27 cellular contexts compared by ENCODE assay signal in genomic region chr13:113808058-113808834, GRCh38. TPM values are rescaled to one million over a fixed set of nuclear protein-coding genes. Genes with fewer than 3 reads are reported as not detected.
"Had no signal": no experiment of that assay in that cellular context is flagged by ENCODE, and none has a peak within 500 bp of the region (broad histone marks: within the 10 kb centered on the region; RNA-seq: fewer than 3 reads in every experiment).

No MANE protein-coding gene starts in this region.

- H3K4me1 Mint-ChIP-seq: brain, WTC11 had no signal

- ATAC-seq: activated CD8-positive, alpha-beta T cell treated with anti-CD3 and anti-CD28 coated beads for 36 hours; activated T-cell treated with anti-CD3 and anti-CD28 coated beads, Interleukin-2, amount 50 U/mL, for 72 hours; Panc1; Right ventricle myocardium inferior; WTC11 had no signal

- H3K27me3 Mint-ChIP-seq: activated CD8-positive, alpha-beta T cell treated with anti-CD3 and anti-CD28 coated beads for 36 hours had no signal

- DNase-seq: activated CD4-positive, alpha-beta T cell treated with anti-CD3 and anti-CD28 coated beads, Interleukin-2, amount 50 U/mL, for 1 hour; activated CD4-positive, CD25-positive, alpha-beta regulatory T cell treated with anti-CD3 and anti-CD28 coated beads, Interleukin-2, amount 50 U/mL, for 72 hours; activated CD8-positive, alpha-beta memory T cell treated with anti-CD3 and anti-CD28 coated beads, Interleukin-2, amount 50 U/mL, for 4 hours; activated CD8-positive, alpha-beta T cell treated with anti-CD3 and anti-CD28 coated beads for 36 hours; activated naive CD4-positive, alpha-beta T cell treated with anti-CD3 and anti-CD28 coated beads, Interleukin-2, amount 50 U/mL, for 16 hours; activated T-cell treated with anti-CD3 and anti-CD28 coated beads, Interleukin-2, amount 50 U/mL, for 72 hours; amniotic stem cell; cerebellar nuclear complex; IMR-90; NCI-H1092; NCI-H1417 treated with DMSO at 0.1 percent for 48 hours; NCI-H1694; NCI-H2029 treated with DMSO at 0.1 percent for 48 hours; NCI-H510A treated with DMSO at 0.1 percent for 48 hours; NCI-H69; NK-92 treated with Interleukin-12 subunit alpha and Interleukin-12 subunit beta, amount 100 ng/mL, for 24 hours; OCI-M1; RPMI8226; SJCRH30; SK-N-SH; SW 1271; T-helper 9 cell had no signal

- H3K4me3 Mint-ChIP-seq: activated CD8-positive, alpha-beta T cell treated with anti-CD3 and anti-CD28 coated beads for 36 hours; activated T-cell treated with anti-CD3 and anti-CD28 coated beads, Interleukin-2, amount 50 U/mL, for 72 hours; brain; T-helper 1 cell treated with Interleukin-12 subunit alpha and Interleukin-12 subunit beta and Interleukin-4 antibody, amounts not matched to agents 30 μg/mL and 1 μg/mL, for 36 hours; WTC11 had no signal

- H3K27ac Mint-ChIP-seq: activated CD8-positive, alpha-beta T cell treated with anti-CD3 and anti-CD28 coated beads for 36 hours; activated T-cell treated with anti-CD3 and anti-CD28 coated beads, Interleukin-2, amount 50 U/mL, for 72 hours; brain; T-helper 1 cell treated with Interleukin-12 subunit alpha and Interleukin-12 subunit beta and Interleukin-4 antibody, amounts not matched to agents 30 μg/mL and 1 μg/mL, for 36 hours; WTC11 had no signal

RNA-seq across cellular contexts. Expression of gene TMEM255B, which starts 49.2 kb away (rescaled TPM):
- total RNA-seq: SJCRH30 had no signal
